ENCODE assay signal across 34 cellular contexts in the genomic region with DNA sequence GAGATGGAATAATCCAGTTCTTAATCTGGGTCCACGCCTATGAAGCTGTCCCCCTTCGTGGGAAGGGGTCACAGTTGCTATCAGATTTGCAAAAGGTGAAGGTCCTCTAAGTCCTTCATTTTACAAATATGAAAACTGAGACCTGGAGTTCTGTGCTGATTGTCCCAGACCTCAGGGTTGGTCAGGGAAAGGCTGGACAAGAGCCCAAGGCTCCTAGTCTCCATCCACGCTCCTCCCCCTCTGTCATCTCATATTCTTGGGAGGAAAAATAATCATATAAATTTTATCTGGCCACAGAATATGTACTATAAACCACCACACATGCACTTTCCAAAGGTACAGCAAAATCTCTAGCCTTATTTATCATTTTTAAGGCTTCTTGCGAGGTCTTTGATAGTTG. TPM values are rescaled to one million over a fixed set of nuclear protein-coding genes. Genes with fewer than 3 reads are reported as not detected.
DNase-seq lines count a peak whose midpoint lies in the region; ATAC-seq, FAIRE-seq and TF ChIP-seq lines count a peak whose summit lies in the region.
"Had no signal": no experiment of that assay in that cellular context is flagged by ENCODE, and none has a peak within 500 bp of the region (broad histone marks: within the 10 kb centered on the region; RNA-seq: fewer than 3 reads in every experiment).

No MANE protein-coding gene starts in this region.

- no peak overlapping the region for H3K27ac ChIP-seq in GM12878 (ENCODE audit: control insufficient read depth, insufficient read depth)
- H3K27ac ChIP-seq in suprapubic skin: peak overlapping the region; percentile 42
- H3K27ac ChIP-seq in endodermal cell (ENCODE audit: low read depth, low read length): no peak overlapping the region
- H3K27ac ChIP-seq: neural progenitor cell, right lobe of liver had no signal

- H3K9me3 Mint-ChIP-seq in Caco-2 (ENCODE audit: unreplicated experiment): no peaks in the 10 kb centered on the region
- H3K9me3 Mint-ChIP-seq in mesothelial cell of epicardium: no peaks in the 10 kb centered on the region
- no peaks in the 10 kb centered on the region for H3K9me3 Mint-ChIP-seq in endodermal cell
- H3K9me3 Mint-ChIP-seq: memory B cell, neural progenitor cell had no signal

- H4K20me1 ChIP-seq in GM12878 (ENCODE audit: control insufficient read depth, insufficient read depth): peaks cover 5% of the 10 kb centered on the region; the same call in 1 of the 2 replicates

- SMC1A ChIA-PET in GM12878 (lab: Charles Lee; ENCODE audit: uncharacterized antibody, unreplicated experiment): interaction anchor here (1.2 to 2.1 kb wide), 2 partner anchors 8 to 14 kb away, joined by 3 to 6 read pairs; no protein-coding TSS in a partner anchor

- H3K4me3 Mint-ChIP-seq in Caco-2 (ENCODE audit: unreplicated experiment) (no peak overlapping the region), mesothelial cell of epicardium (no peak overlapping the region), endodermal cell (no peak overlapping the region)
- H3K4me3 Mint-ChIP-seq: brain, memory B cell, neural progenitor cell, T-helper 17 cell had no signal

- ATAC-seq in GM12878 (no peak), SK-N-SH treated with all-trans-retinoic acid at 6 μM for 48 hours (no peak)
- ATAC-seq: activated CD4-positive, CD25-positive, alpha-beta regulatory T cell treated with anti-CD3 and anti-CD28 coated beads, Interleukin-2, amount 50 U/mL, for 24 hours; left cardiac atrium; right lobe of liver; T-helper 17 cell had no signal

- peak overlapping the region; percentile 50 for H3K27ac Mint-ChIP-seq in Caco-2 (ENCODE audit: unreplicated experiment)
- peak overlapping the region; percentile 9 for H3K27ac Mint-ChIP-seq in mesothelial cell of epicardium
- no peak overlapping the region for H3K27ac Mint-ChIP-seq in endodermal cell
- H3K27ac Mint-ChIP-seq: brain, memory B cell, neural progenitor cell, progenitor cell of endocrine pancreas had no signal

- TF ChIP-seq EP300 in GM12878 (IDR thresholded peaks at IDR 0.05; ENCODE audit: borderline replicate concordance in 1 of 2, control insufficient read depth in 1 of 2, low read depth in 2 of 2, low read length in 2 of 2) (no peak), suprapubic skin (IDR thresholded peaks at IDR 0.05) (no peak)

- H3K4me1 ChIP-seq in Caco-2: peaks cover 75% of the 10 kb centered on the region
- peaks cover 15% of the 10 kb centered on the region for H3K4me1 ChIP-seq in GM12878 (ENCODE audit: control insufficient read depth, insufficient read depth, low read length)
- peaks cover 61% of the 10 kb centered on the region for H3K4me1 ChIP-seq in suprapubic skin
- H3K4me1 ChIP-seq in endodermal cell (ENCODE audit: control insufficient read depth, insufficient read depth, low read length): peaks cover 9% of the 10 kb centered on the region

- H3K4me3 ChIP-seq in Caco-2 (ENCODE audit: low read depth, low read length): no peak overlapping the region
- H3K4me3 ChIP-seq in GM12878: no peak overlapping the region
- no peak overlapping the region for H3K4me3 ChIP-seq in suprapubic skin
- H3K4me3 ChIP-seq in endodermal cell (ENCODE audit: low read length): no peak overlapping the region
- H3K4me3 ChIP-seq in MG63: no peak overlapping the region
- H3K4me3 ChIP-seq: HAP-1, neural progenitor cell, right lobe of liver had no signal

- intact Hi-C loops in Caco-2 (cut with micrococcal nuclease; ENCODE audit: unreplicated experiment) (no loop called here), GM12878 (cut with micrococcal nuclease; ENCODE audit: unreplicated experiment) (no loop called here)

- H3K79me2 ChIP-seq in GM12878 (ENCODE audit: control insufficient read depth, insufficient read depth, low read length): peaks cover 93% of the 10 kb centered on the region

- CTCF ChIA-PET in Caco-2 (lab: Charles Lee): no interaction called here
- CTCF ChIA-PET in GM12878 (lab: Yijun Ruan, JAX): interaction anchor here (1.1 kb wide), 1 partner anchor 115 kb away, joined by 3 read pairs; no protein-coding TSS in a partner anchor

- TF ChIP-seq CTCF in Caco-2 (IDR thresholded peaks at IDR 0.05; ENCODE audit: insufficient read depth in 1 of 2, low read depth in 1 of 2, low read length in 1 of 2, severe bottlenecking in 1 of 2, unreplicated experiment in 1 of 2) (no peak), GM12878 (IDR thresholded peaks at IDR 0.05 in 2 of 3, conservative IDR thresholded peaks at IDR 0.05 in 1 of 3; ENCODE audit: control insufficient read depth in 2 of 3, extremely low read depth in 1 of 3, insufficient read depth in 1 of 3, low read depth in 3 of 3, low read length in 3 of 3) (no peak), mesothelial cell of epicardium (IDR thresholded peaks at IDR 0.05; ENCODE audit: unreplicated experiment) (no peak), suprapubic skin (IDR thresholded peaks at IDR 0.05) (no peak), endodermal cell (conservative IDR thresholded peaks at IDR 0.05) (no peak)

- in situ Hi-C loops in GM12878 (cut with MboI): no loop called here

- H3K4me1 Mint-ChIP-seq in Caco-2 (ENCODE audit: low read depth, unreplicated experiment) (peaks cover 30% of the 10 kb centered on the region), mesothelial cell of epicardium (peaks cover 42% of the 10 kb centered on the region), endodermal cell (peaks cover 38% of the 10 kb centered on the region)

- no peaks in the 10 kb centered on the region for H3K27me3 ChIP-seq in Caco-2 (replicated peaks; ENCODE audit: control insufficient read depth, insufficient read depth, low read length)
- no peaks in the 10 kb centered on the region for H3K27me3 ChIP-seq in GM12878 (replicated peaks in 1 of 2; ENCODE audit: control insufficient read depth in 2 of 2, insufficient read depth in 2 of 2, low read length in 1 of 2)
- no peaks in the 10 kb centered on the region for H3K27me3 ChIP-seq in suprapubic skin
- no peaks in the 10 kb centered on the region for H3K27me3 ChIP-seq in endodermal cell (ENCODE audit: control insufficient read depth, insufficient read depth, low read length, poor library complexity, severe bottlenecking)
- no peaks in the 10 kb centered on the region for H3K27me3 ChIP-seq in MG63
- H3K27me3 ChIP-seq: BE2C, neural progenitor cell, right lobe of liver had no signal

- DNase-seq in Caco-2 (no peak), GM12878 (ENCODE audit: low read depth, low spot score) (no peak), mesothelial cell of epicardium (ENCODE audit: low spot score in 2 of 2, unreplicated experiment in 2 of 2) (no peak), suprapubic skin (ENCODE audit: low spot score in 2 of 2) (no peak), endodermal cell (no peak), MG63 (no peak)
- no peak for DNase-seq in stimulated activated CD4-positive, alpha-beta T cell treated with anti-CD3 and anti-CD28 coated beads, Interleukin-4, amount 100 ng/mL, for 24 hours
- DNase-seq: activated CD4-positive, alpha-beta T cell treated with anti-CD3 and anti-CD28 coated beads, Interleukin-2, amount 50 U/mL, for 48 hours; activated CD8-positive, alpha-beta memory T cell treated with anti-CD3 and anti-CD28 coated beads, Interleukin-2, amount 50 U/mL, for 4 hours; activated naive CD4-positive, alpha-beta T cell; BE2C; hypothalamus; Kasumi-1; left cardiac atrium; MV-4-11; NCI-H1436; NCI-H2081 treated with DMSO at 0.1 percent for 48 hours; NCI-H2227 treated with DMSO at 0.1 percent for 48 hours; NCI-H526 treated with DMSO at 0.1 percent for 48 hours; Right ventricle myocardium superior; stimulated activated CD4-positive, alpha-beta T cell treated with anti-CD3 and anti-CD28 coated beads, Interleukin-4, amount 100 ng/mL, for 4 hours; T-helper 17 cell had no signal

- H3K9me3 ChIP-seq in Caco-2: no peaks in the 10 kb centered on the region
- no peaks in the 10 kb centered on the region for H3K9me3 ChIP-seq in GM12878 (replicated peaks; ENCODE audit: control insufficient read depth, insufficient read depth, low read length)
- no peaks in the 10 kb centered on the region for H3K9me3 ChIP-seq in suprapubic skin
- H3K9me3 ChIP-seq in endodermal cell (ENCODE audit: control insufficient read depth, low read length): no peaks in the 10 kb centered on the region
- no peaks in the 10 kb centered on the region for H3K9me3 ChIP-seq in MG63
- H3K9me3 ChIP-seq: BE2C, HAP-1, right lobe of liver had no signal

- TF ChIP-seq POLR2A in GM12878 (IDR thresholded peaks at IDR 0.05; ENCODE audit: low read depth, low read length) (no peak), suprapubic skin (IDR thresholded peaks at IDR 0.05) (no peak)

- FAIRE-seq in GM12878 (lab: Jason Lieb, UNC): no peak
- FAIRE-seq: endothelial cell of umbilical vein, GM12891, TTC549, urothelium cell line had no signal

- H3K4me2 ChIP-seq in GM12878 (ENCODE audit: control insufficient read depth, insufficient read depth): no peak overlapping the region
- H3K4me2 ChIP-seq: neural progenitor cell had no signal

- H2AFZ ChIP-seq in GM12878 (ENCODE audit: control insufficient read depth, low read depth, low read length): no peak overlapping the region
- H2AFZ ChIP-seq: neural progenitor cell had no signal

- WGBS in GM12878 (ENCODE audit: insufficient coverage, insufficient replicate concordance, low lambda C conversion rate, missing lambda C conversion rate): 77% methylated on average over 4 of the region's 4 CpGs
- 84% methylated on average over 4 of the region's 4 CpGs for WGBS in suprapubic skin
- WGBS in endodermal cell (ENCODE audit: insufficient coverage in 1 of 2, insufficient read length in 1 of 2), 2 experiments: 100% methylated on average over 2 to 4 of the region's 4 CpGs

- POLR2A ChIA-PET in Caco-2 (lab: Charles Lee) (no interaction called here), GM12878 (lab: Charles Lee) (interaction anchor here (0.7 to 1.1 kb wide), 2 partner anchors 9 to 319 kb away, joined by 4 to 7 read pairs; no protein-coding TSS in a partner anchor)

- no peak for TF ChIP-seq RAD21 in GM12878 (IDR thresholded peaks at IDR 0.05; ENCODE audit: insufficient read depth, low read depth, low read length)

- BruUV-seq in Caco-2 (replicated peaks; lab: Mats Ljungman, UMichigan) (no TSS peak), GM12878 (replicated peaks; lab: Mats Ljungman, UMichigan) (TSS peak; percentile 16)

- no peaks in the 10 kb centered on the region for H3K27me3 Mint-ChIP-seq in Caco-2 (ENCODE audit: insufficient read depth, unreplicated experiment)
- H3K27me3 Mint-ChIP-seq in mesothelial cell of epicardium (ENCODE audit: low read depth): no peaks in the 10 kb centered on the region
- no peaks in the 10 kb centered on the region for H3K27me3 Mint-ChIP-seq in endodermal cell (ENCODE audit: insufficient read depth)
- H3K27me3 Mint-ChIP-seq: memory B cell, progenitor cell of endocrine pancreas, T-helper 17 cell had no signal

- H3K9ac ChIP-seq in GM12878 (ENCODE audit: control insufficient read depth, insufficient read depth, low read length) (no peak overlapping the region), endodermal cell (ENCODE audit: extremely low read depth, low read length, poor library complexity, severe bottlenecking) (no peak overlapping the region)
- H3K9ac ChIP-seq: neural progenitor cell had no signal

- H3K36me3 ChIP-seq in Caco-2 (ENCODE audit: control insufficient read depth, insufficient read depth, low read length) (no peaks in the 10 kb centered on the region; the same call in 1 of the 2 replicates), GM12878 (ENCODE audit: control insufficient read depth in 2 of 2, insufficient read depth in 2 of 2, low read length in 1 of 2) (0 out of 4 replicates have a peak, but pooled peaks cover 0 to 3% of the 10 kb centered on the region in 2 experiments), suprapubic skin (no peaks in the 10 kb centered on the region), endodermal cell (ENCODE audit: control insufficient read depth, insufficient read depth, low read length) (no peaks in the 10 kb centered on the region), MG63 (0 out of 2 replicates have a peak, but pooled peaks cover 2% of the 10 kb centered on the region)
- H3K36me3 ChIP-seq: BE2C, HAP-1, neural progenitor cell, right lobe of liver had no signal

- H3K36me3 Mint-ChIP-seq in Caco-2 (ENCODE audit: insufficient read depth, unreplicated experiment): peaks cover 47% of the 10 kb centered on the region
- H3K36me3 Mint-ChIP-seq in mesothelial cell of epicardium: no peaks in the 10 kb centered on the region
- H3K36me3 Mint-ChIP-seq in endodermal cell (ENCODE audit: low read depth): no peaks in the 10 kb centered on the region
- H3K36me3 Mint-ChIP-seq: brain, memory B cell, neural progenitor cell had no signal

- RAD21 ChIA-PET in GM12878 (lab: Charles Lee; ENCODE audit: unreplicated experiment): no interaction called here

RNA-seq across cellular contexts. Expression of a gene that starts 5.5 kb away (rescaled TPM):
- total RNA-seq in Caco-2 (2022) (122 and 126 TPM in 2 replicates), GM12878 (2014; rRNA removed) (26.4 and 27.5 TPM in 2 replicates), GM12878 (2014; rRNA removed; fragmentation: Illumina TruSeq; extraction: Trizol) (42.1 and 45.9 TPM in 2 replicates), GM12878 (2021) (78.7 and 80.6 TPM in 2 replicates), mesothelial cell of epicardium (54.5 to 58.7 TPM (median 56.6 TPM) in 3 replicates), suprapubic skin (10 to 100 TPM; 38.9 to 74.8 (median 55.3) TPM), endodermal cell (10 to 100 TPM; 60.7 to 61.4 TPM)
- total RNA-seq in GM12878 (2013; cell fraction: nucleolus; rRNA removed): 83.4 and 87.9 TPM in 2 replicates
- polyA plus RNA-seq in GM12878 (2011; ENCODE audit: low read depth): 24.4 TPM
- polyA plus RNA-seq in GM12878 (2011; rRNA removed) (57.4 and 67.7 TPM in 2 replicates), GM12878 (2014; fragmentation: Illumina TruSeq; extraction: Trizol) (36.0 and 47.4 TPM in 2 replicates), GM12878 (2014; fragmentation: Nextera tagmentation; extraction: Ambion mirVana) (1 to 10 TPM in 1 of 2 experiments, under 1 TPM in 1; 0.93 to 1.6 TPM), GM12878 (2014; rRNA removed) (53.9 and 60.0 TPM in 2 replicates), GM12878 (2016; fragmentation: Nextera tagmentation; extraction: Ambion mirVana) (10 to 100 TPM; 46.3 to 49.5 TPM)
- 66.7 and 69.8 TPM in 2 replicates for polyA plus RNA-seq in GM12878 (2011; cell fraction: cytosol; rRNA removed)
- polyA plus RNA-seq in GM12878 (2011; cell fraction: nucleus; rRNA removed): 83.2 and 88.8 TPM in 2 replicates
- 38.7 and 45.2 TPM in 2 replicates for polyA plus RNA-seq in GM12878 (2012)
- 36.6 and 45.8 TPM in 2 replicates for polyA minus RNA-seq in GM12878 (2011; rRNA and poly(A)+ RNA removed)
- polyA minus RNA-seq in GM12878 (2011; cell fraction: cytosol; rRNA and poly(A)+ RNA removed): 13.4 and 13.5 TPM in 2 replicates
- 12.2 and 18.0 TPM in 2 replicates for polyA minus RNA-seq in GM12878 (2011; cell fraction: nucleus; rRNA and poly(A)+ RNA removed)
- 47.8 TPM for polyA plus RNA-seq in endodermal cell (2013, experiment 1 of 2)
- 50.9 TPM for polyA plus RNA-seq in endodermal cell (2013, experiment 2 of 2)
- 45.4 and 46.2 TPM in 2 replicates for total RNA-seq in MG63 (2014; rRNA removed; shearing (Covaris generic); ENCODE audit: low replicate concordance)
